In genomic region chr16:69711115-69711740, GRCh38 we compare ENCODE assay signal across 10 cellular contexts. TPM values are rescaled to one million over a fixed set of nuclear protein-coding genes. Genes with fewer than 3 reads are reported as not detected.
DNase-seq lines count a peak whose midpoint lies in the region; TF ChIP-seq lines count a peak whose summit lies in the region.
"Had no signal": no experiment of that assay in that cellular context is flagged by ENCODE, and none has a peak within 500 bp of the region (broad histone marks: within the 10 kb centered on the region; RNA-seq: fewer than 3 reads in every experiment).

No MANE protein-coding gene starts in this region.

- H2BK120ac ChIP-seq in mesenchymal stem cell (ENCODE audit: low read depth, low read length), result no peak overlapping the region

- H3K4me3 Mint-ChIP-seq in CD4-positive, alpha-beta memory T cell, result no peak overlapping the region
- no peak overlapping the region for H3K4me3 Mint-ChIP-seq in Caco-2 (ENCODE audit: unreplicated experiment)
- H3K4me3 Mint-ChIP-seq: activated B cell treated with CpG ODN at 0.5 μM for 24 hours had no signal

- no peak overlapping the region for H3K27ac Mint-ChIP-seq in CD4-positive, alpha-beta memory T cell
- no peak overlapping the region for H3K27ac Mint-ChIP-seq in Caco-2 (ENCODE audit: unreplicated experiment)
- H3K27ac Mint-ChIP-seq: activated B cell treated with CpG ODN at 0.5 μM for 24 hours had no signal

- H2BK15ac ChIP-seq in mesenchymal stem cell (ENCODE audit: low read depth, poor library complexity, severe bottlenecking), result no peak overlapping the region

- H2AFZ ChIP-seq in ACC112 (ENCODE audit: low read length, unreplicated experiment) (no peak overlapping the region), mesenchymal stem cell (ENCODE audit: low read depth, low read length) (no peak overlapping the region)

- no peak overlapping the region for H4K8ac ChIP-seq in mesenchymal stem cell (ENCODE audit: low read length)

- no peak for TF ChIP-seq POLR2A in sigmoid colon (IDR thresholded peaks at IDR 0.05)

- no peak overlapping the region for H3K18ac ChIP-seq in mesenchymal stem cell (ENCODE audit: low read depth in 1 of 2, low read length in 2 of 2)

- H3K27me3 ChIP-seq in ACC112 (ENCODE audit: insufficient read depth, low read length), result no peaks in the 10 kb centered on the region
- H3K27me3 ChIP-seq in brain microvascular endothelial cell (replicated peaks), result no peaks in the 10 kb centered on the region
- H3K27me3 ChIP-seq in mesenchymal stem cell (ENCODE audit: control insufficient read depth in 1 of 2, insufficient read depth in 1 of 2, low read length in 2 of 2), result no peaks in the 10 kb centered on the region
- no peaks in the 10 kb centered on the region for H3K27me3 ChIP-seq in CD4-positive, alpha-beta memory T cell (ENCODE audit: insufficient read depth, low read length)
- no peaks in the 10 kb centered on the region for H3K27me3 ChIP-seq in Caco-2 (replicated peaks; ENCODE audit: control insufficient read depth, insufficient read depth, low read length)
- no peaks in the 10 kb centered on the region for H3K27me3 ChIP-seq in sigmoid colon
- H3K27me3 ChIP-seq: neutrophil had no signal

- DNase-seq in H4 (ENCODE audit: low spot score) (peak; percentile 38), brain microvascular endothelial cell (peak; percentile 68), mesenchymal stem cell (no peak), DMS153 (lab: John Stamatoyannopoulos, UW) (no peak), Caco-2 (no peak), sigmoid colon (no peak)
- no peak for DNase-seq in CD4-positive, alpha-beta memory T cell
- DNase-seq: activated B cell treated with CpG ODN at 0.5 μM for 24 hours had no signal

- CTCF ChIA-PET in CD4-positive, alpha-beta memory T cell (lab: Charles Lee; ENCODE audit: partially characterized antibody), result interaction anchor here (1.2 to 8.0 kb wide), 3 partner anchors 15 to 56 kb away, joined by 4 to 139 read pairs (median 48); partner anchors contain the start of genes NOB1 and NQO1
- CTCF ChIA-PET in Caco-2 (lab: Charles Lee), result no interaction called here

- no peak overlapping the region for H2BK12ac ChIP-seq in mesenchymal stem cell (ENCODE audit: low read length in 2 of 2)

- H3K27me3 Mint-ChIP-seq in CD4-positive, alpha-beta memory T cell, result no peaks in the 10 kb centered on the region
- H3K27me3 Mint-ChIP-seq in Caco-2 (ENCODE audit: insufficient read depth, unreplicated experiment), result no peaks in the 10 kb centered on the region
- H3K27me3 Mint-ChIP-seq: activated B cell treated with CpG ODN at 0.5 μM for 24 hours had no signal

- H3K79me1 ChIP-seq in mesenchymal stem cell (replicated peaks; ENCODE audit: low read length, poor library complexity, severe bottlenecking), result peaks cover 13% of the 10 kb centered on the region

- WGBS in mesenchymal stem cell, result 96% methylated on average over 11 of the region's 12 CpGs
- 46 to 77% methylated on average over 12 of the region's 12 CpGs for WGBS in sigmoid colon, 2 donors

- no peak overlapping the region for H3K4ac ChIP-seq in mesenchymal stem cell (ENCODE audit: low read depth in 1 of 2, low read length in 2 of 2)

- H3K79me2 ChIP-seq in ACC112 (ENCODE audit: control insufficient read depth, insufficient read depth, low read length, unreplicated experiment), result no peaks in the 10 kb centered on the region

- no peaks in the 10 kb centered on the region for H3K9me3 Mint-ChIP-seq in CD4-positive, alpha-beta memory T cell
- H3K9me3 Mint-ChIP-seq in Caco-2 (ENCODE audit: unreplicated experiment), result no peaks in the 10 kb centered on the region
- H3K9me3 Mint-ChIP-seq: activated B cell treated with CpG ODN at 0.5 μM for 24 hours had no signal

- in situ Hi-C loops in brain microvascular endothelial cell (cut with HindIII; ENCODE audit: low pct_ligation_motif_present, low sequenced_read_pairs), result no loop called here

- H4K91ac ChIP-seq in mesenchymal stem cell (ENCODE audit: low read length), result no peak overlapping the region

- H3K4me3 ChIP-seq in ACC112 (ENCODE audit: low read depth, low read length) (no peak overlapping the region), brain microvascular endothelial cell (ENCODE audit: low read depth, low read length) (no peak overlapping the region), mesenchymal stem cell (ENCODE audit: insufficient read depth in 1 of 2, low read depth in 1 of 2, low read length in 2 of 2) (no peak overlapping the region), Caco-2 (ENCODE audit: low read depth, low read length) (no peak overlapping the region), sigmoid colon (no peak overlapping the region)
- H3K4me3 ChIP-seq in CD4-positive, alpha-beta memory T cell (ENCODE audit: low read length in 2 of 2), result no peak overlapping the region

- H3K4me1 ChIP-seq in ACC112 (ENCODE audit: control insufficient read depth, insufficient read depth, low read length, unreplicated experiment) (peaks cover 26% of the 10 kb centered on the region), mesenchymal stem cell (ENCODE audit: control insufficient read depth, insufficient read depth, low read depth, low read length) (no peaks in the 10 kb centered on the region), Caco-2 (peaks cover 6% of the 10 kb centered on the region), sigmoid colon (peaks cover 0 to 22% (median 9%) of the 10 kb centered on the region in 4 donors)
- peaks cover 6% of the 10 kb centered on the region for H3K4me1 ChIP-seq in CD4-positive, alpha-beta memory T cell (ENCODE audit: insufficient read depth, low read length)

- H3K9me3 ChIP-seq in mesenchymal stem cell (ENCODE audit: control insufficient read depth, low read length) (no peaks in the 10 kb centered on the region), Caco-2 (no peaks in the 10 kb centered on the region), sigmoid colon (no peaks in the 10 kb centered on the region)
- no peaks in the 10 kb centered on the region for H3K9me3 ChIP-seq in CD4-positive, alpha-beta memory T cell (ENCODE audit: control insufficient read depth in 1 of 2, low read length in 2 of 2)
- H3K9me3 ChIP-seq: neutrophil had no signal

- peak overlapping the region; percentile 49 for H2AK5ac ChIP-seq in mesenchymal stem cell (ENCODE audit: low read length, severe bottlenecking)

- no peak overlapping the region for H3K23ac ChIP-seq in mesenchymal stem cell (ENCODE audit: low read length in 2 of 2)

- H3K4me1 Mint-ChIP-seq in CD4-positive, alpha-beta memory T cell, result peaks cover 0 to 4% (median 2%) of the 10 kb centered on the region in 4 donors
- H3K4me1 Mint-ChIP-seq in Caco-2 (ENCODE audit: low read depth, unreplicated experiment), result peaks cover 13% of the 10 kb centered on the region
- H3K4me1 Mint-ChIP-seq: activated B cell treated with CpG ODN at 0.5 μM for 24 hours had no signal

- H3K9ac ChIP-seq in mesenchymal stem cell (ENCODE audit: low read length), result peak overlapping the region; percentile 61

- intact Hi-C loops in CD4-positive, alpha-beta memory T cell (cut with micrococcal nuclease), result no loop called here
- intact Hi-C loops in Caco-2 (cut with micrococcal nuclease; ENCODE audit: unreplicated experiment), result no loop called here
- intact Hi-C loops in sigmoid colon (cut with DNase I), result no loop called here

- H3K36me3 Mint-ChIP-seq in CD4-positive, alpha-beta memory T cell, result peaks cover 0 to 4% of the 10 kb centered on the region in 2 donors
- peaks cover 95% of the 10 kb centered on the region for H3K36me3 Mint-ChIP-seq in Caco-2 (ENCODE audit: insufficient read depth, unreplicated experiment)

- H3K27ac ChIP-seq in ACC112 (ENCODE audit: low read depth, low read length), result peak overlapping the region; percentile 50
- H3K27ac ChIP-seq in brain microvascular endothelial cell, result no peak overlapping the region
- peak overlapping the region; percentile 31 for H3K27ac ChIP-seq in mesenchymal stem cell (ENCODE audit: low read length, poor library complexity, severe bottlenecking)
- no peak overlapping the region for H3K27ac ChIP-seq in CD4-positive, alpha-beta memory T cell (ENCODE audit: low read depth, low read length)
- peak overlapping the region in 1 of 4 donors; percentile 22 for H3K27ac ChIP-seq in sigmoid colon
- H3K27ac ChIP-seq: neutrophil had no signal

- H3K14ac ChIP-seq in mesenchymal stem cell (ENCODE audit: low read length in 2 of 2), result no peak overlapping the region

- BruUV-seq in Caco-2 (replicated peaks; lab: Mats Ljungman, UMichigan), result no TSS peak

- H2BK5ac ChIP-seq in mesenchymal stem cell (ENCODE audit: low read depth, low read length, poor library complexity, severe bottlenecking), result no peak overlapping the region

- POLR2A ChIA-PET in CD4-positive, alpha-beta memory T cell (lab: Charles Lee; ENCODE audit: partially characterized antibody), result interaction anchor here (0.9 to 5.5 kb wide), 3 partner anchors 43 to 50 kb away, joined by 4 to 41 read pairs (median 5); partner anchors contain the start of gene NOB1
- POLR2A ChIA-PET in Caco-2 (lab: Charles Lee), result interaction anchor here (1.0 kb wide), 1 partner anchor 44 kb away, joined by 3 read pairs; the partner anchor contains the start of gene NOB1

- H3K4me2 ChIP-seq in mesenchymal stem cell (ENCODE audit: low read length, poor library complexity, severe bottlenecking), result no peak overlapping the region

- TF ChIP-seq CTCF in brain microvascular endothelial cell (IDR thresholded peaks at IDR 0.05; ENCODE audit: low read depth, low read length, missing control alignments), result no peak
- no peak for TF ChIP-seq CTCF in Caco-2 (IDR thresholded peaks at IDR 0.05; ENCODE audit: insufficient read depth in 1 of 2, low read depth in 1 of 2, low read length in 1 of 2, severe bottlenecking in 1 of 2, unreplicated experiment in 1 of 2)
- TF ChIP-seq CTCF in sigmoid colon (IDR thresholded peaks at IDR 0.05), result no peak

- H3K36me3 ChIP-seq in ACC112 (ENCODE audit: insufficient read depth, low read length), result peaks cover 29% of the 10 kb centered on the region
- peaks cover 57% of the 10 kb centered on the region for H3K36me3 ChIP-seq in brain microvascular endothelial cell (replicated peaks)
- H3K36me3 ChIP-seq in mesenchymal stem cell (ENCODE audit: control insufficient read depth in 1 of 2, insufficient read depth in 2 of 2, low read depth in 1 of 2, low read length in 2 of 2), result peaks cover 64 to 93% of the 10 kb centered on the region in 2 experiments
- no peaks in the 10 kb centered on the region for H3K36me3 ChIP-seq in CD4-positive, alpha-beta memory T cell (ENCODE audit: insufficient read depth, low read length)
- peaks cover 8% of the 10 kb centered on the region for H3K36me3 ChIP-seq in Caco-2 (ENCODE audit: control insufficient read depth, insufficient read depth, low read length)
- peaks cover 0 to 9% (median 2%) of the 10 kb centered on the region in 4 donors for H3K36me3 ChIP-seq in sigmoid colon

- TF ChIP-seq EP300 in sigmoid colon (IDR thresholded peaks at IDR 0.05), result no peak

RNA-seq across cellular contexts. Expression of gene NQO1, which starts 15.1 kb away (rescaled TPM):
- 2,318 and 2,447 TPM in 2 replicates for total RNA-seq in H4 (2014; rRNA removed; shearing (Covaris generic))
- polyA plus RNA-seq in mesenchymal stem cell (2013, experiment 1 of 2), result 422 TPM
- polyA plus RNA-seq in mesenchymal stem cell (2013, experiment 2 of 2), result 441 TPM
- 1 to 10 TPM; 4.8 to 5.9 TPM for total RNA-seq in CD4-positive, alpha-beta memory T cell
- 1 to 10 TPM; 5.5 to 8.6 TPM for polyA plus RNA-seq in CD4-positive, alpha-beta memory T cell
- 96.2 and 119 TPM in 2 replicates for total RNA-seq in Caco-2 (2022)
- 10 to 100 TPM; 14.5 to 56.0 (median 30.3) TPM for total RNA-seq in sigmoid colon
- 100 to 1,000 TPM; 113 to 250 (median 166) TPM for polyA plus RNA-seq in sigmoid colon

RNA-seq across cellular contexts. Expression of gene NOB1, which starts 43.5 kb away (rescaled TPM):
- total RNA-seq in H4 (2014; rRNA removed; shearing (Covaris generic)), result 13.3 and 20.2 TPM in 2 replicates
- polyA plus RNA-seq in mesenchymal stem cell (2013, experiment 1 of 2), result 42.8 TPM
- 41.7 TPM for polyA plus RNA-seq in mesenchymal stem cell (2013, experiment 2 of 2)
- total RNA-seq in CD4-positive, alpha-beta memory T cell, result 10 to 100 TPM; 41.0 to 49.9 TPM
- 10 to 100 TPM; 28.0 to 54.4 TPM for polyA plus RNA-seq in CD4-positive, alpha-beta memory T cell
- total RNA-seq in Caco-2 (2022) (115 and 120 TPM in 2 replicates), sigmoid colon (10 to 100 TPM; 31.0 to 40.0 (median 35.7) TPM)
- polyA plus RNA-seq in sigmoid colon, result 10 to 100 TPM; 21.0 to 49.1 (median 36.0) TPM

RNA-seq across cellular contexts. Expression of gene WWP2, which starts 50.9 kb away (rescaled TPM):
- 12.6 and 15.1 TPM in 2 replicates for total RNA-seq in H4 (2014; rRNA removed; shearing (Covaris generic))
- 16.7 TPM for polyA plus RNA-seq in mesenchymal stem cell (2013, experiment 1 of 2)
- 16.9 TPM for polyA plus RNA-seq in mesenchymal stem cell (2013, experiment 2 of 2)
- 10 to 100 TPM; 76.3 to 77.0 TPM for total RNA-seq in CD4-positive, alpha-beta memory T cell
- polyA plus RNA-seq in CD4-positive, alpha-beta memory T cell, result 10 to 100 TPM; 27.8 to 49.4 TPM
- 39.7 and 43.9 TPM in 2 replicates for total RNA-seq in Caco-2 (2022)
- total RNA-seq in sigmoid colon, result 10 to 100 TPM; 11.4 to 23.9 (median 19.9) TPM
- polyA plus RNA-seq in sigmoid colon, result 10 to 100 TPM; 28.8 to 59.0 (median 37.9) TPM

Comparison
In these comparisons a context has a peak if more than half of its experiments do, and no peak if none do; other contexts are left out.
1. H3K27ac ChIP-seq: peak in ACC112 (single experiment) and mesenchymal stem cell (single experiment); none in brain microvascular endothelial cell (single experiment) and CD4-positive, alpha-beta memory T cell (single experiment).
2. DNase-seq: peak in H4 (single experiment) and brain microvascular endothelial cell (single experiment); none in mesenchymal stem cell (single experiment), CD4-positive, alpha-beta memory T cell (0 of 5), DMS153 (single experiment), Caco-2 (0 of 2) and sigmoid colon (single experiment).
3. RNA of gene NQO1, which starts 15.1 kb away (total RNA-seq): 2,318 to 2,447 TPM in H4; 96.2 to 119 TPM in Caco-2, 14.5 to 56.0 TPM in sigmoid colon and 4.8 to 5.9 TPM in CD4-positive, alpha-beta memory T cell; every median in the first group is over 10 times any median in the second.